In genomic region chr22:49972163-49973017, GRCh38 we compare ENCODE assay signal across 1 cellular context.
TF ChIP-seq lines count a peak whose summit lies in the region.

No MANE protein-coding gene starts in this region.

TF ChIP-seq in GM12878, 131 proteins besides CTCF, POLR2A, EP300 and RAD21:
- no peak for TF ChIP-seq USF1 (IDR thresholded peaks at IDR 0.05; ENCODE audit: borderline replicate concordance, extremely low read length, insufficient read depth, low read depth, low read length)
- TF ChIP-seq MTA3 (IDR thresholded peaks at IDR 0.05; ENCODE audit: borderline replicate concordance, low read length), result no peak
- 0 out of 2 replicates have a peak, but pooled peaks have one; percentile 46 for TF ChIP-seq DPF2 (IDR thresholded peaks at IDR 0.05)
- TF ChIP-seq EGR1 (IDR thresholded peaks at IDR 0.05; ENCODE audit: borderline replicate concordance in 1 of 2, low read depth in 2 of 2, low read length in 2 of 2), result peak in 1 of 2 experiments; percentile 52; a peak in 1 of 3 replicates
- no peak for TF ChIP-seq NKRF (conservative IDR thresholded peaks at IDR 0.05)
- TF ChIP-seq TCF7 (IDR thresholded peaks at IDR 0.05; ENCODE audit: borderline replicate concordance), result no peak
- no peak for TF ChIP-seq ZNF274 (IDR thresholded peaks at IDR 0.05; ENCODE audit: insufficient read depth, insufficient read length)
- TF ChIP-seq GATAD2B (conservative IDR thresholded peaks at IDR 0.05; ENCODE audit: low read depth), result peak; percentile 32; the same call in 1 of the 2 replicates
- 0 out of 4 replicates have a peak, but pooled peaks of 1 of the 2 experiments have one; percentile 4 for TF ChIP-seq BHLHE40 (IDR thresholded peaks at IDR 0.05; ENCODE audit: borderline replicate concordance in 1 of 2, low read depth in 2 of 2, low read length in 1 of 2)
- no peak for TF ChIP-seq EZH2 (IDR thresholded peaks at IDR 0.05; ENCODE audit: borderline replicate concordance, control insufficient read depth, low read depth, low read length)
- no peak for TF ChIP-seq KLF5 (IDR thresholded peaks at IDR 0.05; ENCODE audit: partially characterized antibody)
- TF ChIP-seq CHD1 (IDR thresholded peaks at IDR 0.05; ENCODE audit: low read depth, low read length), result no peak
- TF ChIP-seq IRF4 (IDR thresholded peaks at IDR 0.05; ENCODE audit: low read depth, low read length), result no peak
- TF ChIP-seq IKZF2 (IDR thresholded peaks at IDR 0.05), result peak in 1 of 2 experiments; percentile 23; a peak in 1 of 4 replicates
- no peak for TF ChIP-seq MYB (IDR thresholded peaks at IDR 0.05; ENCODE audit: borderline replicate concordance, low read depth, low read length)
- no peak for TF ChIP-seq MYC (IDR thresholded peaks at IDR 0.05; ENCODE audit: insufficient read depth, insufficient read length, insufficient replicate concordance, low read length, severe bottlenecking)
- peak; percentile 27; the same call in 1 of the 2 replicates for TF ChIP-seq IKZF1 (conservative IDR thresholded peaks at IDR 0.05)
- peak; percentile 5 for TF ChIP-seq RELA (IDR thresholded peaks at IDR 0.05; ENCODE audit: borderline replicate concordance, partially characterized antibody)
- no peak for TF ChIP-seq FOS (IDR thresholded peaks at IDR 0.05; ENCODE audit: borderline replicate concordance, extremely low read depth, insufficient read length)
- no peak for TF ChIP-seq BCLAF1 (IDR thresholded peaks at IDR 0.05)
- no peak for TF ChIP-seq STAT1 (conservative IDR thresholded peaks at IDR 0.05)
- TF ChIP-seq BMI1 (IDR thresholded peaks at IDR 0.05; ENCODE audit: borderline replicate concordance), result peak; percentile 11; the same call in 1 of the 2 replicates
- TF ChIP-seq, protein P1, sequence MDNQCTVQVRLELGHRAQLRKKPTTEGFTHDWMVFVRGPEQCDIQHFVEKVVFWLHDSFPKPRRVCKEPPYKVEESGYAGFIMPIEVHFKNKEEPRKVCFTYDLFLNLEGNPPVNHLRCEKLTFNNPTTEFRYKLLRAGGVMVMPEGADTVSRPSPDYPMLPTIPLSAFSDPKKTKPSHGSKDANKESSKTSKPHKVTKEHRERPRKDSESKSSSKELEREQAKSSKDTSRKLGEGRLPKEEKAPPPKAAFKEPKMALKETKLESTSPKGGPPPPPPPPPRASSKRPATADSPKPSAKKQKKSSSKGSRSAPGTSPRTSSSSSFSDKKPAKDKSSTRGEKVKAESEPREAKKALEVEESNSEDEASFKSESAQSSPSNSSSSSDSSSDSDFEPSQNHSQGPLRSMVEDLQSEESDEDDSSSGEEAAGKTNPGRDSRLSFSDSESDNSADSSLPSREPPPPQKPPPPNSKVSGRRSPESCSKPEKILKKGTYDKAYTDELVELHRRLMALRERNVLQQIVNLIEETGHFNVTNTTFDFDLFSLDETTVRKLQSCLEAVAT (IDR thresholded peaks at IDR 0.05), result peak; percentile 89
- TF ChIP-seq NRF1 (conservative IDR thresholded peaks at IDR 0.05; ENCODE audit: low read depth, low read length), result no peak
- TF ChIP-seq TAF1 (IDR thresholded peaks at IDR 0.05; ENCODE audit: borderline replicate concordance, low read depth, low read length), result no peak
- TF ChIP-seq, protein P2, sequence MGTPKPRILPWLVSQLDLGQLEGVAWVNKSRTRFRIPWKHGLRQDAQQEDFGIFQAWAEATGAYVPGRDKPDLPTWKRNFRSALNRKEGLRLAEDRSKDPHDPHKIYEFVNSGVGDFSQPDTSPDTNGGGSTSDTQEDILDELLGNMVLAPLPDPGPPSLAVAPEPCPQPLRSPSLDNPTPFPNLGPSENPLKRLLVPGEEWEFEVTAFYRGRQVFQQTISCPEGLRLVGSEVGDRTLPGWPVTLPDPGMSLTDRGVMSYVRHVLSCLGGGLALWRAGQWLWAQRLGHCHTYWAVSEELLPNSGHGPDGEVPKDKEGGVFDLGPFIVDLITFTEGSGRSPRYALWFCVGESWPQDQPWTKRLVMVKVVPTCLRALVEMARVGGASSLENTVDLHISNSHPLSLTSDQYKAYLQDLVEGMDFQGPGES (IDR thresholded peaks at IDR 0.05), result no peak
- TF ChIP-seq CEBPZ (IDR thresholded peaks at IDR 0.05; ENCODE audit: low read depth, low read length), result no peak
- TF ChIP-seq HDGF (IDR thresholded peaks at IDR 0.05), result peak; percentile 98
- peak; percentile 19 for TF ChIP-seq E4F1 (IDR thresholded peaks at IDR 0.05; ENCODE audit: borderline replicate concordance, partially characterized antibody)
- no peak for TF ChIP-seq POLR2AphosphoS5 (IDR thresholded peaks at IDR 0.05; ENCODE audit: low read length)
